18 cellular contexts compared by ENCODE assay signal in genomic region chr9:76371901-76372300, GRCh38. TPM values are rescaled to one million over a fixed set of nuclear protein-coding genes. Genes with fewer than 3 reads are reported as not detected.
DNase-seq lines count a peak whose midpoint lies in the region; ATAC-seq, FAIRE-seq and TF ChIP-seq lines count a peak whose summit lies in the region.
"Had no signal": no experiment of that assay in that cellular context is flagged by ENCODE, and none has a peak within 500 bp of the region (broad histone marks: within the 10 kb centered on the region; RNA-seq: fewer than 3 reads in every experiment).

No MANE protein-coding gene starts in this region.

- ATAC-seq in A549 (peak; percentile 6 to 52; a peak in 3 of 6 replicates), GM18873 (IDR thresholded peaks at IDR 0.05; ENCODE audit: low FRiP score, unreplicated experiment) (no peak), HG03045 (IDR thresholded peaks at IDR 0.05; ENCODE audit: unreplicated experiment) (no peak), HG03457 (IDR thresholded peaks at IDR 0.05; ENCODE audit: unreplicated experiment) (no peak)
- ATAC-seq: activated CD8-positive, alpha-beta memory T cell treated with anti-CD3 and anti-CD28 coated beads, Interleukin-2, amount 10 ng/mL, durations not matched to agents 7 days and 5 days had no signal

- FAIRE-seq in A549 (lab: Jason Lieb, UNC): no peak
- FAIRE-seq: GM18507 had no signal

- TF ChIP-seq CTCF in A549 (IDR thresholded peaks at IDR 0.05) (no peak), cardiac fibroblast (IDR thresholded peaks at IDR 0.05; ENCODE audit: low read depth, low read length) (no peak), kidney epithelial cell (IDR thresholded peaks at IDR 0.05; ENCODE audit: insufficient read depth, low read length, poor library complexity, severe bottlenecking) (no peak)

- DNase-seq in A549 (ENCODE audit: low read depth in 1 of 2, low spot score in 1 of 2): peak in 1 of 2 experiments; percentile 88
- peak; percentile 6 for DNase-seq in LHCN-M2 (ENCODE audit: low read depth)
- DNase-seq in cardiac fibroblast (ENCODE audit: low read depth in 2 of 2): peak; percentile 26 to 62
- DNase-seq in kidney epithelial cell (ENCODE audit: low read depth): peak; percentile 18
- no peak for DNase-seq in NK-92 (lab: John Stamatoyannopoulos, UW; ENCODE audit: unreplicated experiment)
- DNase-seq: activated B cell treated with CpG ODN at 0.5 μM for 24 hours; activated CD8-positive, alpha-beta memory T cell treated with anti-CD3 and anti-CD28 coated beads, Interleukin-2, amount 10 ng/mL, durations not matched to agents 7 days and 5 days; activated naive CD4-positive, alpha-beta T cell; Calu3; midbrain; NCI-H1417 treated with DMSO at 0.1 percent for 48 hours; stimulated activated naive CD4-positive, alpha-beta T cell treated with Interleukin-2 at 50 U/mL for 16 hours had no signal

- H3K4me3 ChIP-seq in A549 (no peak overlapping the region), cardiac fibroblast (replicated peaks in 1 of 2; ENCODE audit: low read depth in 2 of 2, low read length in 2 of 2) (no peak overlapping the region), kidney epithelial cell (ENCODE audit: low read depth, low read length) (no peak overlapping the region)
- H3K4me3 ChIP-seq: smooth muscle cell had no signal

- POLR2A ChIA-PET in A549 (lab: Yijun Ruan, JAX): interaction anchor here (0.6 to 8.6 kb wide), 3 partner anchors 11 to 22 kb away, joined by 3 to 102 read pairs (median 7); partner anchors contain the start of gene RFK

- H3K4me1 ChIP-seq in A549: peaks cover 77% of the 10 kb centered on the region

- no peaks in the 10 kb centered on the region for H3K27me3 ChIP-seq in kidney epithelial cell (ENCODE audit: control insufficient read depth, insufficient read depth, low read length)

- H3K36me3 ChIP-seq in kidney epithelial cell (ENCODE audit: control insufficient read depth, insufficient read depth, low read length): no peaks in the 10 kb centered on the region

- TF ChIP-seq POLR2A in A549 (IDR thresholded peaks at IDR 0.05; ENCODE audit: low read length): no peak

- H3K4me2 ChIP-seq in A549: peak overlapping the region; percentile 92
- H3K4me2 ChIP-seq: smooth muscle cell had no signal

- no peak; a peak in 2 of 5 replicates for TF ChIP-seq RAD21 in A549 (conservative IDR thresholded peaks at IDR 0.05 in 1 of 2, IDR thresholded peaks at IDR 0.05 in 1 of 2)

- TF ChIP-seq EP300 in A549 (IDR thresholded peaks at IDR 0.05): peak; percentile 85 to 95; a peak in 4 of 5 replicates

- H3K9me3 ChIP-seq in A549: no peaks in the 10 kb centered on the region

- peak overlapping the region; percentile 89 to 95 for H3K27ac ChIP-seq in A549
- H3K27ac ChIP-seq: epithelial cell of prostate had no signal

- 20% methylated on average over 1 of the region's 1 CpG for WGBS in A549 (ENCODE audit: missing lambda C conversion rate)

- CTCF ChIA-PET in A549 (lab: Yijun Ruan, JAX): interaction anchor here (0.7 to 6.8 kb wide), 5 partner anchors 10 to 71 kb away, joined by 3 to 53 read pairs (median 3); partner anchors contain the start of gene RFK

TF ChIP-seq in A549, 52 proteins besides CTCF, POLR2A, EP300 and RAD21 (continues in another document):
- TF ChIP-seq HDAC2 (IDR thresholded peaks at IDR 0.05): no peak
- no peak for TF ChIP-seq HEYL (CRISPR knock-in tag; IDR thresholded peaks at IDR 0.05)
- TF ChIP-seq ATOH8 (CRISPR knock-in tag; IDR thresholded peaks at IDR 0.05; ENCODE audit: low read depth): no peak
- TF ChIP-seq MAFK (IDR thresholded peaks at IDR 0.05; ENCODE audit: partially characterized antibody): peak; percentile 49
- TF ChIP-seq, protein P1, sequence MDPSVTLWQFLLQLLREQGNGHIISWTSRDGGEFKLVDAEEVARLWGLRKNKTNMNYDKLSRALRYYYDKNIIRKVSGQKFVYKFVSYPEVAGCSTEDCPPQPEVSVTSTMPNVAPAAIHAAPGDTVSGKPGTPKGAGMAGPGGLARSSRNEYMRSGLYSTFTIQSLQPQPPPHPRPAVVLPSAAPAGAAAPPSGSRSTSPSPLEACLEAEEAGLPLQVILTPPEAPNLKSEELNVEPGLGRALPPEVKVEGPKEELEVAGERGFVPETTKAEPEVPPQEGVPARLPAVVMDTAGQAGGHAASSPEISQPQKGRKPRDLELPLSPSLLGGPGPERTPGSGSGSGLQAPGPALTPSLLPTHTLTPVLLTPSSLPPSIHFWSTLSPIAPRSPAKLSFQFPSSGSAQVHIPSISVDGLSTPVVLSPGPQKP (IDR thresholded peaks at IDR 0.05; ENCODE audit: low read depth, low read length): no peak
- no peak for TF ChIP-seq ZFP36 (IDR thresholded peaks at IDR 0.05; ENCODE audit: borderline replicate concordance, partially characterized antibody)
- TF ChIP-seq TFCP2L1 (CRISPR knock-in tag; IDR thresholded peaks at IDR 0.05): no peak
- TF ChIP-seq POLR2AphosphoS2 (conservative IDR thresholded peaks at IDR 0.05; ENCODE audit: low read length): no peak
- peak; percentile 17 to 71; a peak in 2 of 4 replicates for TF ChIP-seq CEBPB (IDR thresholded peaks at IDR 0.05)
- TF ChIP-seq SMC3 (IDR thresholded peaks at IDR 0.05): peak; percentile 16; the same call in 1 of the 3 replicates
- no peak for TF ChIP-seq NR3C1 (IDR thresholded peaks at IDR 0.05)
- no peak for TF ChIP-seq NPAS2 (CRISPR knock-in tag; IDR thresholded peaks at IDR 0.05; ENCODE audit: borderline replicate concordance)
- TF ChIP-seq, protein P2, sequence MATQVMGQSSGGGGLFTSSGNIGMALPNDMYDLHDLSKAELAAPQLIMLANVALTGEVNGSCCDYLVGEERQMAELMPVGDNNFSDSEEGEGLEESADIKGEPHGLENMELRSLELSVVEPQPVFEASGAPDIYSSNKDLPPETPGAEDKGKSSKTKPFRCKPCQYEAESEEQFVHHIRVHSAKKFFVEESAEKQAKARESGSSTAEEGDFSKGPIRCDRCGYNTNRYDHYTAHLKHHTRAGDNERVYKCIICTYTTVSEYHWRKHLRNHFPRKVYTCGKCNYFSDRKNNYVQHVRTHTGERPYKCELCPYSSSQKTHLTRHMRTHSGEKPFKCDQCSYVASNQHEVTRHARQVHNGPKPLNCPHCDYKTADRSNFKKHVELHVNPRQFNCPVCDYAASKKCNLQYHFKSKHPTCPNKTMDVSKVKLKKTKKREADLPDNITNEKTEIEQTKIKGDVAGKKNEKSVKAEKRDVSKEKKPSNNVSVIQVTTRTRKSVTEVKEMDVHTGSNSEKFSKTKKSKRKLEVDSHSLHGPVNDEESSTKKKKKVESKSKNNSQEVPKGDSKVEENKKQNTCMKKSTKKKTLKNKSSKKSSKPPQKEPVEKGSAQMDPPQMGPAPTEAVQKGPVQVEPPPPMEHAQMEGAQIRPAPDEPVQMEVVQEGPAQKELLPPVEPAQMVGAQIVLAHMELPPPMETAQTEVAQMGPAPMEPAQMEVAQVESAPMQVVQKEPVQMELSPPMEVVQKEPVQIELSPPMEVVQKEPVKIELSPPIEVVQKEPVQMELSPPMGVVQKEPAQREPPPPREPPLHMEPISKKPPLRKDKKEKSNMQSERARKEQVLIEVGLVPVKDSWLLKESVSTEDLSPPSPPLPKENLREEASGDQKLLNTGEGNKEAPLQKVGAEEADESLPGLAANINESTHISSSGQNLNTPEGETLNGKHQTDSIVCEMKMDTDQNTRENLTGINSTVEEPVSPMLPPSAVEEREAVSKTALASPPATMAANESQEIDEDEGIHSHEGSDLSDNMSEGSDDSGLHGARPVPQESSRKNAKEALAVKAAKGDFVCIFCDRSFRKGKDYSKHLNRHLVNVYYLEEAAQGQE (IDR thresholded peaks at IDR 0.05): no peak
- no peak for TF ChIP-seq CBX8 (IDR thresholded peaks at IDR 0.05)
- TF ChIP-seq, protein P3, sequence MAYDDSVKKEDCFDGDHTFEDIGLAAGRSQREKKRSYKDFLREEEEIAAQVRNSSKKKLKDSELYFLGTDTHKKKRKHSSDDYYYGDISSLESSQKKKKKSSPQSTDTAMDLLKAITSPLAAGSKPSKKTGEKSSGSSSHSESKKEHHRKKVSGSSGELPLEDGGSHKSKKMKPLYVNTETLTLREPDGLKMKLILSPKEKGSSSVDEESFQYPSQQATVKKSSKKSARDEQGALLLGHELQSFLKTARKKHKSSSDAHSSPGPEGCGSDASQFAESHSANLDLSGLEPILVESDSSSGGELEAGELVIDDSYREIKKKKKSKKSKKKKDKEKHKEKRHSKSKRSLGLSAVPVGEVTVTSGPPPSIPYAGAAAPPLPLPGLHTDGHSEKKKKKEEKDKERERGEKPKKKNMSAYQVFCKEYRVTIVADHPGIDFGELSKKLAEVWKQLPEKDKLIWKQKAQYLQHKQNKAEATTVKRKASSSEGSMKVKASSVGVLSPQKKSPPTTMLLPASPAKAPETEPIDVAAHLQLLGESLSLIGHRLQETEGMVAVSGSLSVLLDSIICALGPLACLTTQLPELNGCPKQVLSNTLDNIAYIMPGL (CRISPR knock-in tag; IDR thresholded peaks at IDR 0.05; ENCODE audit: borderline replicate concordance): no peak
- no peak for TF ChIP-seq ESRRA (IDR thresholded peaks at IDR 0.05; ENCODE audit: borderline replicate concordance, low read length)
- TF ChIP-seq FOSL2 (IDR thresholded peaks at IDR 0.05): no peak
- TF ChIP-seq FOSL2 (CRISPR knock-in tag; IDR thresholded peaks at IDR 0.05): peak; percentile 54
- no peak for TF ChIP-seq CHD2 (IDR thresholded peaks at IDR 0.05; ENCODE audit: low read length, partially characterized antibody)
- TF ChIP-seq EHMT2 (IDR thresholded peaks at IDR 0.05; ENCODE audit: low read depth): no peak
- 0 out of 2 replicates have a peak, but pooled peaks have one; percentile 35 for TF ChIP-seq HOXB5 (CRISPR knock-in tag; IDR thresholded peaks at IDR 0.05)
- no peak for TF ChIP-seq BHLHE40 (IDR thresholded peaks at IDR 0.05; ENCODE audit: low read depth, low read length)
- no peak for TF ChIP-seq KDM1A (IDR thresholded peaks at IDR 0.05; ENCODE audit: low read depth)
- TF ChIP-seq JUNB (IDR thresholded peaks at IDR 0.05): peak; percentile 79

RNA-seq across cellular contexts. Expression of gene RFK, which starts 22.3 kb away (rescaled TPM):
- 130 and 184 TPM in 2 replicates for polyA plus RNA-seq in A549 (2011; rRNA removed)
- polyA plus RNA-seq in A549 (2012; cell fraction: cytosol; rRNA removed): 22.4 and 34.2 TPM in 2 replicates
- 8.7 and 11.8 TPM in 2 replicates for polyA plus RNA-seq in A549 (2012; cell fraction: nucleus; rRNA removed)
- polyA plus RNA-seq in A549 (2017; fragmentation: RNase III; extraction: RNeasy Plus Mini Kit Qiagen cat#74134 plus additional on column Dnase treatment): 43.1 to 56.7 TPM (median 50.5 TPM) in 3 replicates
- 20.9 and 23.0 TPM in 2 replicates for polyA minus RNA-seq in A549 (2011; rRNA and poly(A)+ RNA removed)
- 33.8 and 36.9 TPM in 2 replicates for total RNA-seq in LHCN-M2 (2014; rRNA removed)
- 9.0 TPM for polyA plus RNA-seq in LHCN-M2 (2012)
- total RNA-seq in kidney epithelial cell: 38.0 and 49.2 TPM in 2 replicates

Comparison
In these comparisons a context has a peak if more than half of its experiments do, and no peak if none do; other contexts are left out.
1. ATAC-seq: peak in A549 (2 of 2); none in GM18873 (single experiment), HG03045 (single experiment) and HG03457 (single experiment).